Comparison of ENCODE assay signal across 8 cellular contexts in genomic region chr5:136174021-136174659, GRCh38. TPM values are rescaled to one million over a fixed set of nuclear protein-coding genes. Genes with fewer than 3 reads are reported as not detected.
A peak's percentile ranks its signal among the peaks of the same experiment; 100 is the strongest.
DNase-seq lines count a peak whose midpoint lies in the region; ATAC-seq and TF ChIP-seq lines count a peak whose summit lies in the region.

No MANE protein-coding gene starts in this region.

- CTCF ChIA-PET in activated CD8-positive, alpha-beta T cell treated with anti-CD3 and anti-CD28 coated beads for 36 hours (lab: Charles Lee) = interaction anchor here (0.6 to 1.6 kb wide), 7 partner anchors 10 to 282 kb away, joined by 3 to 6 read pairs (median 4); no protein-coding TSS in a partner anchor
- CTCF ChIA-PET in activated CD8-positive, alpha-beta T cell treated with anti-CD3 and anti-CD28 coated beads, Interleukin-2, amount 10 ng/mL, durations not matched to agents 7 days and 5 days (lab: Charles Lee) = interaction anchor here (0.8 to 1.7 kb wide), 5 partner anchors 10 to 137 kb away, joined by 3 to 7 read pairs (median 3); partner anchors contain the start of gene SMAD5

- no peak overlapping the region for H3K27ac Mint-ChIP-seq in activated CD8-positive, alpha-beta T cell treated with anti-CD3 and anti-CD28 coated beads for 36 hours
- H3K27ac Mint-ChIP-seq in activated CD8-positive, alpha-beta T cell treated with anti-CD3 and anti-CD28 coated beads, Interleukin-2, amount 10 ng/mL, durations not matched to agents 7 days and 5 days = no peak overlapping the region

- H3K4me3 Mint-ChIP-seq in activated CD8-positive, alpha-beta T cell treated with anti-CD3 and anti-CD28 coated beads for 36 hours = no peak overlapping the region
- H3K4me3 Mint-ChIP-seq in activated CD8-positive, alpha-beta T cell treated with anti-CD3 and anti-CD28 coated beads, Interleukin-2, amount 10 ng/mL, durations not matched to agents 7 days and 5 days = no peak overlapping the region

- no peak for DNase-seq in activated CD8-positive, alpha-beta T cell treated with anti-CD3 and anti-CD28 coated beads for 36 hours
- DNase-seq in activated CD8-positive, alpha-beta T cell treated with anti-CD3 and anti-CD28 coated beads, Interleukin-2, amount 10 ng/mL, durations not matched to agents 7 days and 5 days = no peak
- peak; percentile 11 for DNase-seq in NCI-H526 treated with DMSO at 0.1 percent for 48 hours (lab: John Stamatoyannopoulos, UW)
- DNase-seq in dedifferentiated amniotic fluid mesenchymal stem cell (ENCODE audit: extremely low spot score) = peak; percentile 31
- DNase-seq in midbrain (lab: John Stamatoyannopoulos, UW) = peak; percentile 65
- no peak for DNase-seq in GM19240 (ENCODE audit: insufficient read length, low spot score)

- peaks cover 12% of the 10 kb centered on the region for H3K36me3 Mint-ChIP-seq in activated CD8-positive, alpha-beta T cell treated with anti-CD3 and anti-CD28 coated beads for 36 hours (ENCODE audit: low read depth)
- H3K36me3 Mint-ChIP-seq in activated CD8-positive, alpha-beta T cell treated with anti-CD3 and anti-CD28 coated beads, Interleukin-2, amount 10 ng/mL, durations not matched to agents 7 days and 5 days (ENCODE audit: low read depth) = peaks cover 15% of the 10 kb centered on the region

- TF ChIP-seq CTCF in activated CD8-positive, alpha-beta T cell treated with anti-CD3 and anti-CD28 coated beads for 36 hours (IDR thresholded peaks at IDR 0.05) = peak; percentile 52

- ATAC-seq in activated CD8-positive, alpha-beta T cell treated with anti-CD3 and anti-CD28 coated beads for 36 hours = no peak
- ATAC-seq in activated CD8-positive, alpha-beta T cell treated with anti-CD3 and anti-CD28 coated beads, Interleukin-2, amount 10 ng/mL, durations not matched to agents 7 days and 5 days = no peak
- ATAC-seq in HG02798 (IDR thresholded peaks at IDR 0.05; ENCODE audit: poor library complexity, unreplicated experiment) = peak; percentile 76
- ATAC-seq in GM21381 (IDR thresholded peaks at IDR 0.05; ENCODE audit: unreplicated experiment) = no peak

- no peaks in the 10 kb centered on the region for H3K4me1 Mint-ChIP-seq in activated CD8-positive, alpha-beta T cell treated with anti-CD3 and anti-CD28 coated beads for 36 hours (ENCODE audit: low read depth)
- no peaks in the 10 kb centered on the region for H3K4me1 Mint-ChIP-seq in activated CD8-positive, alpha-beta T cell treated with anti-CD3 and anti-CD28 coated beads, Interleukin-2, amount 10 ng/mL, durations not matched to agents 7 days and 5 days (ENCODE audit: low read depth)

- POLR2A ChIA-PET in activated CD8-positive, alpha-beta T cell treated with anti-CD3 and anti-CD28 coated beads for 36 hours (lab: Charles Lee) = no interaction called here
- POLR2A ChIA-PET in activated CD8-positive, alpha-beta T cell treated with anti-CD3 and anti-CD28 coated beads, Interleukin-2, amount 10 ng/mL, durations not matched to agents 7 days and 5 days (lab: Charles Lee) = no interaction called here

- intact Hi-C loops in activated CD8-positive, alpha-beta T cell treated with anti-CD3 and anti-CD28 coated beads for 36 hours (cut with micrococcal nuclease) = loop anchor here (10.0 kb wide), 1 partner anchor 289 kb away; no protein-coding TSS in a partner anchor

- no peaks in the 10 kb centered on the region for H3K9me3 Mint-ChIP-seq in activated CD8-positive, alpha-beta T cell treated with anti-CD3 and anti-CD28 coated beads for 36 hours
- H3K9me3 Mint-ChIP-seq in activated CD8-positive, alpha-beta T cell treated with anti-CD3 and anti-CD28 coated beads, Interleukin-2, amount 10 ng/mL, durations not matched to agents 7 days and 5 days (ENCODE audit: insufficient read depth) = no peaks in the 10 kb centered on the region

- H3K27me3 Mint-ChIP-seq in activated CD8-positive, alpha-beta T cell treated with anti-CD3 and anti-CD28 coated beads for 36 hours = no peaks in the 10 kb centered on the region
- no peaks in the 10 kb centered on the region for H3K27me3 Mint-ChIP-seq in activated CD8-positive, alpha-beta T cell treated with anti-CD3 and anti-CD28 coated beads, Interleukin-2, amount 10 ng/mL, durations not matched to agents 7 days and 5 days (ENCODE audit: low read depth)

RNA-seq across cellular contexts. Expression of gene SMIM32, which starts 18.8 kb away (rescaled TPM):
- not detected for total RNA-seq in activated CD8-positive, alpha-beta T cell treated with anti-CD3 and anti-CD28 coated beads for 36 hours
- total RNA-seq in activated CD8-positive, alpha-beta T cell treated with anti-CD3 and anti-CD28 coated beads, Interleukin-2, amount 10 ng/mL, durations not matched to agents 7 days and 5 days = not detected

RNA-seq across cellular contexts. Expression of gene SMAD5, which starts 41.5 kb away (rescaled TPM):
- 10 to 100 TPM; 12.4 to 12.5 TPM for total RNA-seq in activated CD8-positive, alpha-beta T cell treated with anti-CD3 and anti-CD28 coated beads for 36 hours
- total RNA-seq in activated CD8-positive, alpha-beta T cell treated with anti-CD3 and anti-CD28 coated beads, Interleukin-2, amount 10 ng/mL, durations not matched to agents 7 days and 5 days = 10 to 100 TPM; 19.0 to 19.5 TPM

Comparison
In these comparisons a context has a peak if more than half of its experiments do, and no peak if none do; other contexts are left out.
1. DNase-seq: peak in NCI-H526 treated with DMSO at 0.1 percent for 48 hours (single experiment), dedifferentiated amniotic fluid mesenchymal stem cell (single experiment) and midbrain (single experiment); none in activated CD8-positive, alpha-beta T cell treated with anti-CD3 and anti-CD28 coated beads for 36 hours (single experiment), activated CD8-positive, alpha-beta T cell treated with anti-CD3 and anti-CD28 coated beads, Interleukin-2, amount 10 ng/mL, durations not matched to agents 7 days and 5 days (single experiment) and GM19240 (single experiment).